8 cellular contexts compared by ENCODE assay signal in the genomic region with DNA sequence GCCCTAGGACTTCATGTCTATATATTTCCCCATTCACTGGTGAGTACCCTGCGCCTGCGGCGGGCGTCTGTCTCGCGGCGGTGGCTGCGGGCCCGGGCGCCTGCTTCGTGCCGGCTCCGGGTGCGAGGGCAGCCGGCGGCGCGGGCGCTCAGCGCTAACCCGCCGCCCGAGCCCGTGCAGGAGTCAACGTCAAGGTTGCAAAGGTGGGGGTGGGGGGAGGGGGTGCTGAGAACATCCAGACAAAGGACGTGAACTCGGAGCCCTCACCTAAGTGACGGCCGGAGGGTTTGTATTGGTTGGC. TPM values are rescaled to one million over a fixed set of nuclear protein-coding genes. Genes with fewer than 3 reads are reported as not detected.
A peak's percentile ranks its signal among the peaks of the same experiment; 100 is the strongest.
DNase-seq lines count a peak whose midpoint lies in the region; ATAC-seq, FAIRE-seq and TF ChIP-seq lines count a peak whose summit lies in the region.

No MANE protein-coding gene starts in this region.

- peak overlapping the region; percentile 96 for H3K27ac Mint-ChIP-seq in activated T-cell treated with anti-CD3 and anti-CD28 coated beads, Interleukin-2, amount 50 U/mL, for 24 hours

- H3K27me3 ChIP-seq in small intestine (ENCODE audit: control insufficient read depth in 2 of 2, insufficient read depth in 2 of 2, low read length in 2 of 2), result no peaks in the 10 kb centered on the region

- peaks cover 3% of the 10 kb centered on the region for H3K9me3 Mint-ChIP-seq in activated T-cell treated with anti-CD3 and anti-CD28 coated beads, Interleukin-2, amount 50 U/mL, for 24 hours

- H3K36me3 ChIP-seq in small intestine (ENCODE audit: control insufficient read depth in 2 of 2, insufficient read depth in 2 of 2, low read length in 2 of 2), result peaks cover 0 to 3% of the 10 kb centered on the region in 2 donors

- no peak for FAIRE-seq in small intestine (lab: Jason Lieb, UNC)

- TF ChIP-seq CTCF in GM12864 (IDR thresholded peaks at IDR 0.05; ENCODE audit: low read depth, low read length, missing control alignments), result no peak

- peaks cover 35% of the 10 kb centered on the region for H3K36me3 Mint-ChIP-seq in activated T-cell treated with anti-CD3 and anti-CD28 coated beads, Interleukin-2, amount 50 U/mL, for 24 hours (ENCODE audit: low read depth)

- DNase-seq in GM12864 (ENCODE audit: low read depth), result no peak
- no peak for DNase-seq in activated T-cell treated with anti-CD3 and anti-CD28 coated beads, Interleukin-2, amount 50 U/mL, for 24 hours
- DNase-seq in left ventricle myocardium superior, result no peak
- no peak for DNase-seq in small intestine
- no peak for DNase-seq in pons (ENCODE audit: low spot score)
- DNase-seq in NK-92 treated with Interleukin-12 subunit alpha and Interleukin-12 subunit beta, amount 100 ng/mL, for 24 hours (lab: John Stamatoyannopoulos, UW), result no peak

- no peaks in the 10 kb centered on the region for H3K9me3 ChIP-seq in small intestine (ENCODE audit: control insufficient read depth, low read depth)

- H3K4me3 ChIP-seq in GM12864 (ENCODE audit: low read depth, low read length), result peak overlapping the region; percentile 62
- peak overlapping the region; percentile 68 to 77 for H3K4me3 ChIP-seq in small intestine (ENCODE audit: low read depth in 1 of 2, low read length in 2 of 2)

- ATAC-seq in HG03139 (IDR thresholded peaks at IDR 0.05; ENCODE audit: unreplicated experiment) (peak; percentile 17), left ventricle myocardium superior (peak; percentile 6), GM21360 (IDR thresholded peaks at IDR 0.05; ENCODE audit: unreplicated experiment) (no peak)

- intact Hi-C loops in left ventricle myocardium superior (cut with micrococcal nuclease), result loop anchor here (10.0 kb wide), 1 partner anchor 123 kb away; no protein-coding TSS in a partner anchor

- peak overlapping the region; percentile 59 to 94 for H3K27ac ChIP-seq in small intestine (ENCODE audit: low read depth in 1 of 2, low read length in 1 of 2)

- H3K4me1 Mint-ChIP-seq in activated T-cell treated with anti-CD3 and anti-CD28 coated beads, Interleukin-2, amount 50 U/mL, for 24 hours (ENCODE audit: low read depth), result peaks cover 70% of the 10 kb centered on the region

- H3K4me1 ChIP-seq in small intestine (ENCODE audit: control insufficient read depth in 2 of 2, insufficient read depth in 1 of 2, low read depth in 1 of 2, low read length in 1 of 2), result peaks cover 0 to 3% of the 10 kb centered on the region in 2 donors

- peak overlapping the region; percentile 75 for H3K4me3 Mint-ChIP-seq in activated T-cell treated with anti-CD3 and anti-CD28 coated beads, Interleukin-2, amount 50 U/mL, for 24 hours

- 0% methylated on average over 28 to 29 of the region's 29 CpGs for WGBS in small intestine, 3 donors

- H3K27me3 Mint-ChIP-seq in activated T-cell treated with anti-CD3 and anti-CD28 coated beads, Interleukin-2, amount 50 U/mL, for 24 hours, result no peaks in the 10 kb centered on the region

RNA-seq across cellular contexts. Expression of gene LBH, which starts 0.3 kb away (rescaled TPM):
- 129 TPM for total RNA-seq in left ventricle myocardium superior
- 10 to 100 TPM in 2 of 3 donors, 1 to 10 TPM in 1; 3.8 to 17.6 (median 12.2) TPM for polyA plus RNA-seq in small intestine
